Comparison of ENCODE assay signal across 8 cellular contexts in the genomic region with DNA sequence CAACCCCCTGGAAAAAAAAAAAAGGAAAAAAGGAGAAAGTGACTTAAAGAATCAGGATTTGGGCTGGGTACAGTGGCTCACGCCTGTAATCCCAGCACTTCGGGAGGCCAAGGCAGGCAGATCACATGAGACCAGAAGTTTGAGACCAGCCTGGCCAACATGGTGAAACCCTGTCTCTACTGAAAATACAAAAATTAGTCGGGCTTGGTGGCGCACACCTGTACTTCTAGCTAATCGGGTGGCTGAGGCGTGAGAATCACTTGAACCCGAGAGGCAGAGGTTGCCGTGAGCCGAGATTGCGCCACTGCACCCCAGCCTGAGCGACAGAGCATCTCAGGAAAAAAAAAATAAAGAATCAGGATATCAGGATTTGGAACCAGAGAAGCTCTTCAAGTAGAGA. TPM values are rescaled to one million over a fixed set of nuclear protein-coding genes. Genes with fewer than 3 reads are reported as not detected.
DNase-seq lines count a peak whose midpoint lies in the region; ATAC-seq and TF ChIP-seq lines count a peak whose summit lies in the region.
"Not testable (repeated sequence)": the region's sequence is repeated elsewhere in the genome, so short reads cannot be mapped to it uniquely, and the experiment has no call there.

No MANE protein-coding gene starts in this region.

- H3K4me3 ChIP-seq in ACC112 (ENCODE audit: low read depth, low read length); MM.1S (ENCODE audit: low read length); heart right ventricle; mucosa of rectum (ENCODE audit: low read length in 2 of 2); sigmoid colon; transverse colon: not testable (repeated sequence)

- TF ChIP-seq EP300 in sigmoid colon (IDR thresholded peaks at IDR 0.05); transverse colon (IDR thresholded peaks at IDR 0.05; ENCODE audit: low read depth): not testable (repeated sequence)

- 86 to 90% methylated on average over 11 of the region's 11 CpGs for WGBS in heart right ventricle, 2 donors
- 89 to 91% methylated on average over 11 of the region's 11 CpGs for WGBS in sigmoid colon, 2 donors
- 77 to 79% methylated on average over 9 to 11 of the region's 11 CpGs for WGBS in transverse colon (ENCODE audit: low coverage in 1 of 2), 2 donors

- not testable (repeated sequence) for TF ChIP-seq POLR2A in sigmoid colon (IDR thresholded peaks at IDR 0.05); transverse colon (IDR thresholded peaks at IDR 0.05)

- H3K9me3 ChIP-seq in MM.1S (replicated peaks; ENCODE audit: insufficient read depth, low read length); heart right ventricle; mucosa of rectum (ENCODE audit: control insufficient read depth in 2 of 2, low read length in 2 of 2); sigmoid colon; transverse colon: not testable (repeated sequence)

- peak overlapping the region; percentile 66; the same call in 1 of the 2 replicates for H3K4me2 ChIP-seq in MM.1S (ENCODE audit: low read depth, low read length)

- H3F3A ChIP-seq in MM.1S (ENCODE audit: insufficient read depth, low read length), result not testable (repeated sequence)

- TF ChIP-seq CTCF in MM.1S (IDR thresholded peaks at IDR 0.05; ENCODE audit: low read length); heart right ventricle (IDR thresholded peaks at IDR 0.05); sigmoid colon (IDR thresholded peaks at IDR 0.05); transverse colon (IDR thresholded peaks at IDR 0.05): not testable (repeated sequence)

- not testable (repeated sequence) for H2AFZ ChIP-seq in ACC112 (ENCODE audit: low read length, unreplicated experiment); MM.1S (ENCODE audit: low read length)

- H3K9me2 ChIP-seq in MM.1S (replicated peaks; ENCODE audit: insufficient read depth, low read length), result not testable (repeated sequence)

- intact Hi-C loops in activated CD4-positive, alpha-beta T cell treated with anti-CD3 and anti-CD28 coated beads, Interleukin-2, amount 10 ng/mL, durations not matched to agents 24 days and 14 days (cut with micrococcal nuclease); sigmoid colon (cut with DNase I); transverse colon (cut with DNase I; ENCODE audit: low total_unique reads): not testable (repeated sequence)
- intact Hi-C loops in heart right ventricle (cut with DNase I), result loop anchor here in 2 of 10 donors (5.0 kb wide), 1 partner anchor 35 kb away; a partner anchor contains a TSS

- not testable (repeated sequence) for H3K36me3 ChIP-seq in ACC112 (ENCODE audit: insufficient read depth, low read length); MM.1S (replicated peaks; ENCODE audit: insufficient read depth, low read length); heart right ventricle; mucosa of rectum (ENCODE audit: control insufficient read depth in 2 of 2, insufficient read depth in 2 of 2, low read length in 2 of 2); sigmoid colon; transverse colon

- H4K20me1 ChIP-seq in MM.1S (ENCODE audit: insufficient read depth, low read length), result not testable (repeated sequence)

- H3K9me3 Mint-ChIP-seq in activated CD4-positive, alpha-beta T cell treated with anti-CD3 and anti-CD28 coated beads, Interleukin-2, amount 10 ng/mL, durations not matched to agents 24 days and 14 days; central memory CD8-positive, alpha-beta T cell: not testable (repeated sequence)

- H3K4me3 Mint-ChIP-seq in activated CD4-positive, alpha-beta T cell treated with anti-CD3 and anti-CD28 coated beads, Interleukin-2, amount 10 ng/mL, durations not matched to agents 24 days and 14 days; central memory CD8-positive, alpha-beta T cell: not testable (repeated sequence)

- H3K4me1 ChIP-seq in ACC112 (ENCODE audit: control insufficient read depth, insufficient read depth, low read length, unreplicated experiment) (peaks cover 50% of the 10 kb centered on the region), heart right ventricle (peaks cover 37 to 100% (median 83%) of the 10 kb centered on the region in 9 donors), mucosa of rectum (ENCODE audit: control insufficient read depth in 2 of 2, insufficient read depth in 2 of 2, low read length in 2 of 2) (peaks cover 79 to 80% of the 10 kb centered on the region in 2 donors), sigmoid colon (peaks cover 0 to 89% (median 78%) of the 10 kb centered on the region in 4 donors), transverse colon (peaks cover 44 to 86% (median 82%) of the 10 kb centered on the region in 4 donors)
- not testable (repeated sequence) for H3K4me1 ChIP-seq in MM.1S (ENCODE audit: low read length)

- ATAC-seq in central memory CD8-positive, alpha-beta T cell (replicated peaks; ENCODE audit: extremely low read depth, poor library complexity, severe bottlenecking); heart right ventricle: not testable (repeated sequence)

- not testable (repeated sequence) for H3K9ac ChIP-seq in MM.1S (ENCODE audit: low read length)
- peak overlapping the region in 1 of 2 donors; percentile 52 for H3K9ac ChIP-seq in mucosa of rectum (ENCODE audit: low read depth in 1 of 2, low read length in 2 of 2)

- DNase-seq in MM.1S; activated CD4-positive, alpha-beta T cell treated with anti-CD3 and anti-CD28 coated beads, Interleukin-2, amount 10 ng/mL, durations not matched to agents 24 days and 14 days; central memory CD8-positive, alpha-beta T cell (ENCODE audit: low spot score in 2 of 2); heart right ventricle; sigmoid colon; transverse colon: not testable (repeated sequence)

- H3K79me2 ChIP-seq in ACC112 (ENCODE audit: control insufficient read depth, insufficient read depth, low read length, unreplicated experiment), result peaks cover 54% of the 10 kb centered on the region
- H3K79me2 ChIP-seq in MM.1S (ENCODE audit: low read length), result peaks cover 93% of the 10 kb centered on the region

- not testable (repeated sequence) for H3K27me3 Mint-ChIP-seq in activated CD4-positive, alpha-beta T cell treated with anti-CD3 and anti-CD28 coated beads, Interleukin-2, amount 10 ng/mL, durations not matched to agents 24 days and 14 days; central memory CD8-positive, alpha-beta T cell

- in situ Hi-C loops in transverse colon (cut with MboI; ENCODE audit: low pct_ligation_motif_present in 1 of 4, low pct_unique_long_range_greater_than_20kb in 1 of 4, low sequenced_read_pairs in 3 of 4), result not testable (repeated sequence)

- peak overlapping the region; percentile 67; the same call in 1 of the 2 replicates for H3K27ac ChIP-seq in ACC112 (ENCODE audit: low read depth, low read length)
- not testable (repeated sequence) for H3K27ac ChIP-seq in MM.1S (ENCODE audit: low read length)
- H3K27ac ChIP-seq in heart right ventricle, result peak overlapping the region in 8 of 10 donors; percentile 64 to 91 (median 80)
- peak overlapping the region; percentile 82 to 86 for H3K27ac ChIP-seq in mucosa of rectum (ENCODE audit: low read depth in 2 of 2, low read length in 2 of 2)
- peak overlapping the region; percentile 56 to 85 (median 76) for H3K27ac ChIP-seq in sigmoid colon
- H3K27ac ChIP-seq in transverse colon, result peak overlapping the region; percentile 83 to 91 (median 87)

- H3K36me3 Mint-ChIP-seq in activated CD4-positive, alpha-beta T cell treated with anti-CD3 and anti-CD28 coated beads, Interleukin-2, amount 10 ng/mL, durations not matched to agents 24 days and 14 days (ENCODE audit: low read depth), result peaks cover 36% of the 10 kb centered on the region
- peaks cover 11% of the 10 kb centered on the region for H3K36me3 Mint-ChIP-seq in central memory CD8-positive, alpha-beta T cell (ENCODE audit: insufficient read depth)

- not testable (repeated sequence) for H3K27me3 ChIP-seq in ACC112 (ENCODE audit: insufficient read depth, low read length); MM.1S (replicated peaks; ENCODE audit: insufficient read depth, low read length); heart right ventricle; mucosa of rectum (ENCODE audit: control insufficient read depth in 2 of 2, insufficient read depth in 2 of 2, low read length in 2 of 2); sigmoid colon; transverse colon

- peak overlapping the region; percentile 14 for H3K27ac Mint-ChIP-seq in activated CD4-positive, alpha-beta T cell treated with anti-CD3 and anti-CD28 coated beads, Interleukin-2, amount 10 ng/mL, durations not matched to agents 24 days and 14 days
- H3K27ac Mint-ChIP-seq in central memory CD8-positive, alpha-beta T cell (ENCODE audit: low read depth), result peak overlapping the region; percentile 30

- peaks cover 85% of the 10 kb centered on the region for H3K4me1 Mint-ChIP-seq in activated CD4-positive, alpha-beta T cell treated with anti-CD3 and anti-CD28 coated beads, Interleukin-2, amount 10 ng/mL, durations not matched to agents 24 days and 14 days
- H3K4me1 Mint-ChIP-seq in central memory CD8-positive, alpha-beta T cell, result peaks cover 84% of the 10 kb centered on the region

RNA-seq across cellular contexts. Expression of a gene that starts 36.2 kb away (rescaled TPM):
- total RNA-seq in activated CD4-positive, alpha-beta T cell treated with anti-CD3 and anti-CD28 coated beads, Interleukin-2, amount 10 ng/mL, durations not matched to agents 24 days and 14 days, result 73.4 and 78.9 TPM in 2 replicates
- 10 to 100 TPM; 18.0 to 46.3 (median 25.5) TPM for total RNA-seq in heart right ventricle
- 1 to 10 TPM; 5.9 to 8.4 TPM for polyA plus RNA-seq in heart right ventricle
- 10 to 100 TPM; 13.5 to 62.0 (median 18.6) TPM for total RNA-seq in sigmoid colon
- polyA plus RNA-seq in sigmoid colon, result 10 to 100 TPM in 2 of 3 donors, 1 to 10 TPM in 1; 5.4 to 36.7 (median 10.4) TPM
- total RNA-seq in transverse colon, result 100 to 1,000 TPM in 2 of 4 donors, 10 to 100 TPM in 2; 29.1 to 159 (median 95.0) TPM
